In genomic region chr15:41523097-41523496, GRCh38 we compare ENCODE assay signal across 21 cellular contexts. TPM values are rescaled to one million over a fixed set of nuclear protein-coding genes. Genes with fewer than 3 reads are reported as not detected.
"Had no signal": no experiment of that assay in that cellular context is flagged by ENCODE, and none has a peak within 500 bp of the region (broad histone marks: within the 10 kb centered on the region; RNA-seq: fewer than 3 reads in every experiment).

No MANE protein-coding gene starts in this region.

- H3K4me1 ChIP-seq: lower lobe of right lung, upper lobe of left lung had no signal

- H3K4me3 Mint-ChIP-seq: activated CD4-positive, alpha-beta T cell treated with anti-CD3 and anti-CD28 coated beads, Interleukin-2, amount 10 ng/mL, durations not matched to agents 24 days and 14 days; activated CD8-positive, alpha-beta T cell treated with anti-CD3 and anti-CD28 coated beads for 36 hours; activated naive CD4-positive, alpha-beta T cell treated with anti-CD3 and anti-CD28 coated beads, Interleukin-2, amount 10 ng/mL, durations not matched to agents 7 days and 5 days; activated T-cell treated with anti-CD3 and anti-CD28 coated beads, Interleukin-2, amount 50 U/mL, for 24 hours; brain; endodermal cell; natural killer cell treated with Interleukin-12 subunit alpha and Interleukin-12 subunit beta and Interleukin-15 and Interleukin-18, amount 100 ng/mL, for 72 hours; stimulated activated naive B cell treated with anti-CD40 and anti-IgM and Interleukin-4, amounts not matched to agents 10 μg/mL and 1 μg/mL and 100 μg/mL, for 72 hours had no signal

- H3K79me2 ChIP-seq: hepatocyte had no signal

- H3K9me3 ChIP-seq: lower lobe of right lung, spleen, thoracic aorta, upper lobe of left lung had no signal

- H2AFZ ChIP-seq: hepatocyte had no signal

- H3K27ac ChIP-seq: epithelial cell of prostate, hepatocyte, lower lobe of right lung, spleen, thoracic aorta, upper lobe of left lung had no signal

- ATAC-seq: activated CD8-positive, alpha-beta T cell treated with anti-CD3 and anti-CD28 coated beads for 36 hours; lower lobe of right lung; sciatic nerve; stimulated activated naive B cell treated with anti-CD40 and anti-IgM and Interleukin-4, amounts not matched to agents 10 μg/mL and 1 μg/mL and 100 μg/mL, for 72 hours had no signal

- H3K27me3 Mint-ChIP-seq: activated CD4-positive, alpha-beta T cell treated with anti-CD3 and anti-CD28 coated beads, Interleukin-2, amount 10 ng/mL, durations not matched to agents 24 days and 14 days; activated CD8-positive, alpha-beta T cell treated with anti-CD3 and anti-CD28 coated beads for 36 hours; activated naive CD4-positive, alpha-beta T cell treated with anti-CD3 and anti-CD28 coated beads, Interleukin-2, amount 10 ng/mL, durations not matched to agents 7 days and 5 days; activated T-cell treated with anti-CD3 and anti-CD28 coated beads, Interleukin-2, amount 50 U/mL, for 24 hours; brain; natural killer cell treated with Interleukin-12 subunit alpha and Interleukin-12 subunit beta and Interleukin-15 and Interleukin-18, amount 100 ng/mL, for 72 hours; stimulated activated naive B cell treated with anti-CD40 and anti-IgM and Interleukin-4, amounts not matched to agents 10 μg/mL and 1 μg/mL and 100 μg/mL, for 72 hours had no signal

- H3K4me2 ChIP-seq: hepatocyte had no signal

- DNase-seq: activated CD4-positive, alpha-beta T cell treated with anti-CD3 and anti-CD28 coated beads, Interleukin-2, amount 10 ng/mL, durations not matched to agents 24 days and 14 days; activated CD8-positive, alpha-beta T cell treated with anti-CD3 and anti-CD28 coated beads for 36 hours; activated naive CD4-positive, alpha-beta T cell treated with anti-CD3 and anti-CD28 coated beads, Interleukin-2, amount 10 ng/mL, durations not matched to agents 7 days and 5 days; activated T-cell treated with anti-CD3 and anti-CD28 coated beads, Interleukin-2, amount 50 U/mL, for 24 hours; dorsolateral prefrontal cortex; endodermal cell; islet precursor cell; lower lobe of right lung; spleen; stimulated activated CD4-positive, alpha-beta T cell treated with anti-CD3 and anti-CD28 coated beads, Interleukin-4, amount 100 ng/mL, for 4 hours; stimulated activated naive B cell treated with anti-CD40 and anti-IgM and Interleukin-4, amounts not matched to agents 10 μg/mL and 1 μg/mL and 100 μg/mL, for 72 hours; T-helper 1 cell; T1000; upper lobe of left lung had no signal

- H3K4me3 ChIP-seq: dorsolateral prefrontal cortex, hepatocyte, lower lobe of right lung, spleen, thoracic aorta, upper lobe of left lung had no signal

- H3K27ac Mint-ChIP-seq: activated CD4-positive, alpha-beta T cell treated with anti-CD3 and anti-CD28 coated beads, Interleukin-2, amount 10 ng/mL, durations not matched to agents 24 days and 14 days; activated naive CD4-positive, alpha-beta T cell treated with anti-CD3 and anti-CD28 coated beads, Interleukin-2, amount 10 ng/mL, durations not matched to agents 7 days and 5 days; activated T-cell treated with anti-CD3 and anti-CD28 coated beads, Interleukin-2, amount 50 U/mL, for 24 hours; activated T-helper 2 cell treated with anti-CD3 and anti-CD28 coated beads, Interferon-gamma antibody, Interleukin-2, Interleukin-4, amounts not matched to agents 10 μg/mL and 5 μg/mL and 100 μg/mL, durations not matched to agents 14 hours and 24 hours and 36 hours; brain; natural killer cell treated with Interleukin-12 subunit alpha and Interleukin-12 subunit beta and Interleukin-15 and Interleukin-18, amount 100 ng/mL, for 72 hours; stimulated activated naive B cell treated with anti-CD40 and anti-IgM and Interleukin-4, amounts not matched to agents 10 μg/mL and 1 μg/mL and 100 μg/mL, for 72 hours had no signal

- H3K27me3 ChIP-seq: dorsolateral prefrontal cortex, hepatocyte, spleen, upper lobe of left lung had no signal

- H3K4me1 Mint-ChIP-seq: activated CD4-positive, alpha-beta T cell treated with anti-CD3 and anti-CD28 coated beads, Interleukin-2, amount 10 ng/mL, durations not matched to agents 24 days and 14 days; activated naive CD4-positive, alpha-beta T cell treated with anti-CD3 and anti-CD28 coated beads, Interleukin-2, amount 10 ng/mL, durations not matched to agents 7 days and 5 days; brain; endodermal cell had no signal

- H3K9me3 Mint-ChIP-seq: activated CD4-positive, alpha-beta T cell treated with anti-CD3 and anti-CD28 coated beads, Interleukin-2, amount 10 ng/mL, durations not matched to agents 24 days and 14 days; activated CD8-positive, alpha-beta T cell treated with anti-CD3 and anti-CD28 coated beads for 36 hours; activated naive CD4-positive, alpha-beta T cell treated with anti-CD3 and anti-CD28 coated beads, Interleukin-2, amount 10 ng/mL, durations not matched to agents 7 days and 5 days; activated T-cell treated with anti-CD3 and anti-CD28 coated beads, Interleukin-2, amount 50 U/mL, for 24 hours; activated T-helper 2 cell treated with anti-CD3 and anti-CD28 coated beads, Interferon-gamma antibody, Interleukin-2, Interleukin-4, amounts not matched to agents 10 μg/mL and 5 μg/mL and 100 μg/mL, durations not matched to agents 14 hours and 24 hours and 36 hours; brain; endodermal cell; natural killer cell treated with Interleukin-12 subunit alpha and Interleukin-12 subunit beta and Interleukin-15 and Interleukin-18, amount 100 ng/mL, for 72 hours; stimulated activated naive B cell treated with anti-CD40 and anti-IgM and Interleukin-4, amounts not matched to agents 10 μg/mL and 1 μg/mL and 100 μg/mL, for 72 hours had no signal

RNA-seq across cellular contexts. Expression of gene LTK, which starts 9.5 kb away (rescaled TPM):
- total RNA-seq: activated CD4-positive, alpha-beta T cell treated with anti-CD3 and anti-CD28 coated beads, Interleukin-2, amount 10 ng/mL, durations not matched to agents 24 days and 14 days had no signal

RNA-seq across cellular contexts. Expression of gene ITPKA, which starts 29.4 kb away (rescaled TPM):
- total RNA-seq: sciatic nerve had no signal
